Comparison of ENCODE assay signal across 6 cellular contexts in the genomic region with DNA sequence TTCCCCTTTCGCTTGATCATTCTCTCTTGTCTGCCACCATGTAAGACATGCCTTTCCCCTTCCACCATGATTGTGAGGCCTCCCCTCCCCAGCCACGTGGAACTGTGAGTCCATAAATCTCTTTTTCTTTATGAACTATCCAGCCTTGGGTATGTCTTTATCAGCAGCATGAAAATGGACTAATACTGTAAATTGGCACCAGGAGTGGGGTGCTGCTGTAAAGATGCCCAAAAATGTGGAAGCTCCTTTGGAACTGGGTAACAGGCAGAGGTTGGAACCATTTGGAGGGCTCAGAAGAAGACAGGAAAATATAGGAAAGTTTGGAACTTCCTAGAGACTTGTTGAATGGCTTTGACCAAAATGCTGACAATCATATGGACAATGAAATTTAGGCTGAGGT. TPM values are rescaled to one million over a fixed set of nuclear protein-coding genes. Genes with fewer than 3 reads are reported as not detected.
DNase-seq lines count a peak whose midpoint lies in the region; ATAC-seq and TF ChIP-seq lines count a peak whose summit lies in the region.
"Not testable (repeated sequence)": the region's sequence is repeated elsewhere in the genome, so short reads cannot be mapped to it uniquely, and the experiment has no call there.

No MANE protein-coding gene starts in this region.

- H3K9me3 Mint-ChIP-seq in CD4-positive, alpha-beta T cell; T-cell; activated T-helper 17 cell treated with anti-CD3 and anti-CD28 coated beads, Interleukin-2, amount 50 U/mL, for 72 hours: not testable (repeated sequence)
- H3K9me3 Mint-ChIP-seq in activated naive CD8-positive, alpha-beta T cell treated with anti-CD3 and anti-CD28 coated beads for 36 hours, result peaks cover 37% of the 10 kb centered on the region
- peaks cover 0 to 30% (median 13%) of the 10 kb centered on the region in 11 donors for H3K9me3 Mint-ChIP-seq in naive thymus-derived CD4-positive, alpha-beta T cell
- peaks cover 32% of the 10 kb centered on the region for H3K9me3 Mint-ChIP-seq in neural progenitor cell

- not testable (repeated sequence) for H3K4me2 ChIP-seq in neural progenitor cell

- H4K20me1 ChIP-seq in neural progenitor cell (ENCODE audit: low read depth), result not testable (repeated sequence)

- not testable (repeated sequence) for H2AFZ ChIP-seq in neural progenitor cell (replicated peaks)

- peaks cover 91% of the 10 kb centered on the region for H3K79me2 ChIP-seq in neural progenitor cell (ENCODE audit: low read depth)

- POLR2A ChIA-PET in CD4-positive, alpha-beta T cell (lab: Charles Lee); T-cell (lab: Charles Lee): not testable (repeated sequence)
- POLR2A ChIA-PET in naive thymus-derived CD4-positive, alpha-beta T cell (lab: Charles Lee), result interaction anchor here (0.6 kb wide), 1 partner anchor 37 kb away, joined by 3 read pairs; no protein-coding TSS in a partner anchor

- DNase-seq in CD4-positive, alpha-beta T cell; T-cell; activated naive CD8-positive, alpha-beta T cell treated with anti-CD3 and anti-CD28 coated beads for 36 hours; naive thymus-derived CD4-positive, alpha-beta T cell; neural progenitor cell (ENCODE audit: low spot score): not testable (repeated sequence)

- H3K36me3 ChIP-seq in naive thymus-derived CD4-positive, alpha-beta T cell (ENCODE audit: control insufficient read depth in 2 of 3, insufficient read depth in 3 of 3, low read length in 3 of 3), result peaks cover 0 to 11% (median 0%) of the 10 kb centered on the region in 3 experiments
- not testable (repeated sequence) for H3K36me3 ChIP-seq in neural progenitor cell

- H3K4me3 ChIP-seq in naive thymus-derived CD4-positive, alpha-beta T cell (ENCODE audit: low read length); neural progenitor cell: not testable (repeated sequence)

- not testable (repeated sequence) for H3K27ac ChIP-seq in CD4-positive, alpha-beta T cell (ENCODE audit: low read depth, low read length); naive thymus-derived CD4-positive, alpha-beta T cell (ENCODE audit: low read depth, low read length); neural progenitor cell

- H3K36me3 Mint-ChIP-seq in CD4-positive, alpha-beta T cell (ENCODE audit: low read depth), result peaks cover 66% of the 10 kb centered on the region
- H3K36me3 Mint-ChIP-seq in T-cell (peaks cover 34% of the 10 kb centered on the region), neural progenitor cell (peaks cover 35% of the 10 kb centered on the region)
- H3K36me3 Mint-ChIP-seq in activated T-helper 17 cell treated with anti-CD3 and anti-CD28 coated beads, Interleukin-2, amount 50 U/mL, for 72 hours (ENCODE audit: low read depth), result peaks cover 25% of the 10 kb centered on the region
- H3K36me3 Mint-ChIP-seq in activated naive CD8-positive, alpha-beta T cell treated with anti-CD3 and anti-CD28 coated beads for 36 hours, result peaks cover 60% of the 10 kb centered on the region
- H3K36me3 Mint-ChIP-seq in naive thymus-derived CD4-positive, alpha-beta T cell, result peaks cover 12 to 51% (median 47%) of the 10 kb centered on the region in 5 donors

- H3K27me3 Mint-ChIP-seq in CD4-positive, alpha-beta T cell; T-cell; activated T-helper 17 cell treated with anti-CD3 and anti-CD28 coated beads, Interleukin-2, amount 50 U/mL, for 72 hours; activated naive CD8-positive, alpha-beta T cell treated with anti-CD3 and anti-CD28 coated beads for 36 hours; naive thymus-derived CD4-positive, alpha-beta T cell; neural progenitor cell (ENCODE audit: insufficient read depth, low read depth): not testable (repeated sequence)

- H3K4me3 Mint-ChIP-seq in CD4-positive, alpha-beta T cell; T-cell; activated naive CD8-positive, alpha-beta T cell treated with anti-CD3 and anti-CD28 coated beads for 36 hours; neural progenitor cell: not testable (repeated sequence)
- peak overlapping the region; percentile 52 for H3K4me3 Mint-ChIP-seq in activated T-helper 17 cell treated with anti-CD3 and anti-CD28 coated beads, Interleukin-2, amount 50 U/mL, for 72 hours
- H3K4me3 Mint-ChIP-seq in naive thymus-derived CD4-positive, alpha-beta T cell, result peak overlapping the region in 2 of 10 donors; percentile 6 to 12

- H3K27ac Mint-ChIP-seq in CD4-positive, alpha-beta T cell, result peak overlapping the region; percentile 45
- H3K27ac Mint-ChIP-seq in T-cell (peak overlapping the region; percentile 42 to 55), neural progenitor cell (peak overlapping the region; percentile 27)
- peak overlapping the region; percentile 73 for H3K27ac Mint-ChIP-seq in activated T-helper 17 cell treated with anti-CD3 and anti-CD28 coated beads, Interleukin-2, amount 50 U/mL, for 72 hours
- H3K27ac Mint-ChIP-seq in activated naive CD8-positive, alpha-beta T cell treated with anti-CD3 and anti-CD28 coated beads for 36 hours, result peak overlapping the region; percentile 40
- H3K27ac Mint-ChIP-seq in naive thymus-derived CD4-positive, alpha-beta T cell, result peak overlapping the region in 6 of 9 donors; percentile 16 to 83 (median 67)

- peaks cover 10% of the 10 kb centered on the region for H3K9me3 ChIP-seq in CD4-positive, alpha-beta T cell (ENCODE audit: control insufficient read depth, low read length)
- H3K9me3 ChIP-seq in naive thymus-derived CD4-positive, alpha-beta T cell (ENCODE audit: control insufficient read depth in 2 of 3, low read length in 3 of 3); neural progenitor cell (ENCODE audit: low read depth): not testable (repeated sequence)

- H3K4me1 ChIP-seq in naive thymus-derived CD4-positive, alpha-beta T cell (ENCODE audit: control insufficient read depth in 2 of 2, insufficient read depth in 2 of 2, low read length in 2 of 2), result peaks cover 6 to 20% of the 10 kb centered on the region in 2 donors
- not testable (repeated sequence) for H3K4me1 ChIP-seq in neural progenitor cell

- CTCF ChIA-PET in CD4-positive, alpha-beta T cell (lab: Charles Lee), result interaction anchor here (1.6 kb wide), 1 partner anchor 17 kb away, joined by 3 read pairs; no protein-coding TSS in a partner anchor
- CTCF ChIA-PET in T-cell (lab: Charles Lee), result interaction anchor here in 1 of 2 donors (1.0 kb wide), 1 partner anchor 30 kb away, joined by 3 read pairs; no protein-coding TSS in a partner anchor
- CTCF ChIA-PET in naive thymus-derived CD4-positive, alpha-beta T cell (lab: Charles Lee), result not testable (repeated sequence)

- intact Hi-C loops in CD4-positive, alpha-beta T cell (cut with DNase I, micrococcal nuclease); naive thymus-derived CD4-positive, alpha-beta T cell (cut with micrococcal nuclease): not testable (repeated sequence)

- H3K9ac ChIP-seq in neural progenitor cell, result not testable (repeated sequence)

- not testable (repeated sequence) for ATAC-seq in CD4-positive, alpha-beta T cell (ENCODE audit: poor library complexity); T-cell (replicated peaks in 1 of 4); activated T-helper 17 cell treated with anti-CD3 and anti-CD28 coated beads, Interleukin-2, amount 50 U/mL, for 72 hours (replicated peaks); naive thymus-derived CD4-positive, alpha-beta T cell

- peaks cover 73% of the 10 kb centered on the region for H3K4me1 Mint-ChIP-seq in CD4-positive, alpha-beta T cell (ENCODE audit: low read depth)
- peaks cover 66 to 72% (median 71%) of the 10 kb centered on the region in 3 donors for H3K4me1 Mint-ChIP-seq in T-cell
- peaks cover 59% of the 10 kb centered on the region for H3K4me1 Mint-ChIP-seq in activated T-helper 17 cell treated with anti-CD3 and anti-CD28 coated beads, Interleukin-2, amount 50 U/mL, for 72 hours
- H3K4me1 Mint-ChIP-seq in activated naive CD8-positive, alpha-beta T cell treated with anti-CD3 and anti-CD28 coated beads for 36 hours, result peaks cover 47% of the 10 kb centered on the region
- peaks cover 38 to 73% (median 66%) of the 10 kb centered on the region in 7 donors for H3K4me1 Mint-ChIP-seq in naive thymus-derived CD4-positive, alpha-beta T cell
- H3K4me1 Mint-ChIP-seq in neural progenitor cell, result not testable (repeated sequence)

- not testable (repeated sequence) for TF ChIP-seq CTCF in CD4-positive, alpha-beta T cell (IDR thresholded peaks at IDR 0.05); neural progenitor cell (IDR thresholded peaks at IDR 0.05)

- H3K27me3 ChIP-seq in CD4-positive, alpha-beta T cell (ENCODE audit: control insufficient read depth, insufficient read depth, low read length); naive thymus-derived CD4-positive, alpha-beta T cell (ENCODE audit: control insufficient read depth in 2 of 2, insufficient read depth in 2 of 2, low read length in 2 of 2); neural progenitor cell: not testable (repeated sequence)

- H3F3A ChIP-seq in neural progenitor cell (ENCODE audit: low read depth), result not testable (repeated sequence)

RNA-seq across cellular contexts. Expression of gene ADD3, which starts 40.4 kb away (rescaled TPM):
- 100 to 1,000 TPM; 273 to 302 TPM for total RNA-seq in CD4-positive, alpha-beta T cell
- total RNA-seq in T-cell (100 to 1,000 TPM; 296 to 481 (median 303) TPM), neural progenitor cell (ENCODE audit: low replicate concordance) (202 and 345 TPM in 2 replicates)
- 100 to 1,000 TPM; 115 to 119 TPM for total RNA-seq in activated T-helper 17 cell treated with anti-CD3 and anti-CD28 coated beads, Interleukin-2, amount 50 U/mL, for 72 hours
- 10 to 100 TPM; 44.0 to 52.5 TPM for total RNA-seq in activated naive CD8-positive, alpha-beta T cell treated with anti-CD3 and anti-CD28 coated beads for 36 hours
- total RNA-seq in naive thymus-derived CD4-positive, alpha-beta T cell, result 100 to 1,000 TPM; 281 to 463 (median 342) TPM
- 100 to 1,000 TPM; 502 to 535 TPM for polyA plus RNA-seq in naive thymus-derived CD4-positive, alpha-beta T cell
